In the genomic region with DNA sequence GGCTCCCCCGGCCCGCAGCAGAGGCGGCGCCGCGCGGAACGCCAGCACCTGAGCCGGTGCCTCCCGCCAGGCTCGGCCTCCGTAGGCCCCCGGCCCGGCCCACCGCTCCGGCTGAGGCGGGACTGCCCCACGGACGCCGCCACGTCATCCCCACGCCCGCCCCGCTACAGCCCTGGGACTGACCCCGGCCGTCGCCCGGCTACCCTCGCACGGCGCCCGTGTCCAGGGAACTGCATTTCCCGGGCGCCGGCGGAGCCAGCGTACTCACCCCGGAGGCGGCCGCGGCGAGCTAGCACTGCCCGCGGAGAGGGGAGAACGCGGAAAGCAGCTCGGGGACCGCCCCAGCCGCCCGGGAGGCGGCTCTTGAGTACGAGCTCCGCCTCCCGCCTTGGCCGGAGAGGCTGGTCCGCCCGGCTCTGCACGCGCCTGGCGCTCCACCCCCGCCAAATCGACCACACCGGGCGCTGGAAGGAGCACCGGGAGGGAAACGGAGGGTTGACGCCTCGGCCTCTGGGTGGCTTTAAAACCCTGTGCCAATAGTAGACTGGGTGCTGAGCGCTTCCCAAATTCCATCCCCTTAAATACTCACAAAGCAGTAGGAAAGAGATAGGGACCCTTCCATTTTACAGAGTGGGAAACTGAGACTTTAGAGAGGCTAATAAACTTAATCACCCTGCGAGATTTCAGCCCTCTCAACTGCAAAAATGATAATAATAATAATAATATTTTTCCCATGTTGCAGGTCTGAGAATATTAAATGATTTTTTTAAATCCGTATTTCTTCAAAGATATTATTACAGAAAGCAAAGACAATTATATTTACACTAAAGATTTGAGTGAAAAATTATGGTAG, we compare ENCODE assay signal across 1 cellular context.
TF ChIP-seq lines count a peak whose summit lies in the region.

A gene with protein sequence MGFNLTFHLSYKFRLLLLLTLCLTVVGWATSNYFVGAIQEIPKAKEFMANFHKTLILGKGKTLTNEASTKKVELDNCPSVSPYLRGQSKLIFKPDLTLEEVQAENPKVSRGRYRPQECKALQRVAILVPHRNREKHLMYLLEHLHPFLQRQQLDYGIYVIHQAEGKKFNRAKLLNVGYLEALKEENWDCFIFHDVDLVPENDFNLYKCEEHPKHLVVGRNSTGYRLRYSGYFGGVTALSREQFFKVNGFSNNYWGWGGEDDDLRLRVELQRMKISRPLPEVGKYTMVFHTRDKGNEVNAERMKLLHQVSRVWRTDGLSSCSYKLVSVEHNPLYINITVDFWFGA (minus strand): TSS at position 297 of the 853 bp plus-strand sequence. CDS start 10,779 bp downstream, outside the sequence.

TF ChIP-seq in WTC11, 78 proteins besides CTCF, POLR2A, EP300 and RAD21 (continued from another document):
- TF ChIP-seq ZNF317 (CRISPR knock-in tag; IDR thresholded peaks at IDR 0.05; ENCODE audit: borderline replicate concordance, low read depth): 0 out of 2 replicates have a peak, but pooled peaks have one; percentile 41
- TF ChIP-seq, protein P1, sequence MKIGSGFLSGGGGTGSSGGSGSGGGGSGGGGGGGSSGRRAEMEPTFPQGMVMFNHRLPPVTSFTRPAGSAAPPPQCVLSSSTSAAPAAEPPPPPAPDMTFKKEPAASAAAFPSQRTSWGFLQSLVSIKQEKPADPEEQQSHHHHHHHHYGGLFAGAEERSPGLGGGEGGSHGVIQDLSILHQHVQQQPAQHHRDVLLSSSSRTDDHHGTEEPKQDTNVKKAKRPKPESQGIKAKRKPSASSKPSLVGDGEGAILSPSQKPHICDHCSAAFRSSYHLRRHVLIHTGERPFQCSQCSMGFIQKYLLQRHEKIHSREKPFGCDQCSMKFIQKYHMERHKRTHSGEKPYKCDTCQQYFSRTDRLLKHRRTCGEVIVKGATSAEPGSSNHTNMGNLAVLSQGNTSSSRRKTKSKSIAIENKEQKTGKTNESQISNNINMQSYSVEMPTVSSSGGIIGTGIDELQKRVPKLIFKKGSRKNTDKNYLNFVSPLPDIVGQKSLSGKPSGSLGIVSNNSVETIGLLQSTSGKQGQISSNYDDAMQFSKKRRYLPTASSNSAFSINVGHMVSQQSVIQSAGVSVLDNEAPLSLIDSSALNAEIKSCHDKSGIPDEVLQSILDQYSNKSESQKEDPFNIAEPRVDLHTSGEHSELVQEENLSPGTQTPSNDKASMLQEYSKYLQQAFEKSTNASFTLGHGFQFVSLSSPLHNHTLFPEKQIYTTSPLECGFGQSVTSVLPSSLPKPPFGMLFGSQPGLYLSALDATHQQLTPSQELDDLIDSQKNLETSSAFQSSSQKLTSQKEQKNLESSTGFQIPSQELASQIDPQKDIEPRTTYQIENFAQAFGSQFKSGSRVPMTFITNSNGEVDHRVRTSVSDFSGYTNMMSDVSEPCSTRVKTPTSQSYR (CRISPR knock-in tag; IDR thresholded peaks at IDR 0.05): peak; percentile 52; the same call in 1 of the 2 replicates
- 0 out of 2 replicates have a peak, but pooled peaks have one; percentile 30 for TF ChIP-seq FOXK1 (CRISPR knock-in tag; IDR thresholded peaks at IDR 0.05)
- peak; percentile 80; the same call in 1 of the 2 replicates for TF ChIP-seq TP53 (CRISPR knock-in tag; IDR thresholded peaks at IDR 0.05)
- TF ChIP-seq FOXP1 (CRISPR knock-in tag; IDR thresholded peaks at IDR 0.05; ENCODE audit: borderline replicate concordance): 0 out of 2 replicates have a peak, but pooled peaks have one; percentile 70
- TF ChIP-seq NFE2L1 (CRISPR knock-in tag; IDR thresholded peaks at IDR 0.05): peak; percentile 68; the same call in 1 of the 2 replicates
- TF ChIP-seq, protein P2, sequence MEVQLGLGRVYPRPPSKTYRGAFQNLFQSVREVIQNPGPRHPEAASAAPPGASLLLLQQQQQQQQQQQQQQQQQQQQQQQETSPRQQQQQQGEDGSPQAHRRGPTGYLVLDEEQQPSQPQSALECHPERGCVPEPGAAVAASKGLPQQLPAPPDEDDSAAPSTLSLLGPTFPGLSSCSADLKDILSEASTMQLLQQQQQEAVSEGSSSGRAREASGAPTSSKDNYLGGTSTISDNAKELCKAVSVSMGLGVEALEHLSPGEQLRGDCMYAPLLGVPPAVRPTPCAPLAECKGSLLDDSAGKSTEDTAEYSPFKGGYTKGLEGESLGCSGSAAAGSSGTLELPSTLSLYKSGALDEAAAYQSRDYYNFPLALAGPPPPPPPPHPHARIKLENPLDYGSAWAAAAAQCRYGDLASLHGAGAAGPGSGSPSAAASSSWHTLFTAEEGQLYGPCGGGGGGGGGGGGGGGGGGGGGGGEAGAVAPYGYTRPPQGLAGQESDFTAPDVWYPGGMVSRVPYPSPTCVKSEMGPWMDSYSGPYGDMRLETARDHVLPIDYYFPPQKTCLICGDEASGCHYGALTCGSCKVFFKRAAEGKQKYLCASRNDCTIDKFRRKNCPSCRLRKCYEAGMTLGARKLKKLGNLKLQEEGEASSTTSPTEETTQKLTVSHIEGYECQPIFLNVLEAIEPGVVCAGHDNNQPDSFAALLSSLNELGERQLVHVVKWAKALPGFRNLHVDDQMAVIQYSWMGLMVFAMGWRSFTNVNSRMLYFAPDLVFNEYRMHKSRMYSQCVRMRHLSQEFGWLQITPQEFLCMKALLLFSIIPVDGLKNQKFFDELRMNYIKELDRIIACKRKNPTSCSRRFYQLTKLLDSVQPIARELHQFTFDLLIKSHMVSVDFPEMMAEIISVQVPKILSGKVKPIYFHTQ (CRISPR knock-in tag; IDR thresholded peaks at IDR 0.05): no peak
- TF ChIP-seq, protein P3, sequence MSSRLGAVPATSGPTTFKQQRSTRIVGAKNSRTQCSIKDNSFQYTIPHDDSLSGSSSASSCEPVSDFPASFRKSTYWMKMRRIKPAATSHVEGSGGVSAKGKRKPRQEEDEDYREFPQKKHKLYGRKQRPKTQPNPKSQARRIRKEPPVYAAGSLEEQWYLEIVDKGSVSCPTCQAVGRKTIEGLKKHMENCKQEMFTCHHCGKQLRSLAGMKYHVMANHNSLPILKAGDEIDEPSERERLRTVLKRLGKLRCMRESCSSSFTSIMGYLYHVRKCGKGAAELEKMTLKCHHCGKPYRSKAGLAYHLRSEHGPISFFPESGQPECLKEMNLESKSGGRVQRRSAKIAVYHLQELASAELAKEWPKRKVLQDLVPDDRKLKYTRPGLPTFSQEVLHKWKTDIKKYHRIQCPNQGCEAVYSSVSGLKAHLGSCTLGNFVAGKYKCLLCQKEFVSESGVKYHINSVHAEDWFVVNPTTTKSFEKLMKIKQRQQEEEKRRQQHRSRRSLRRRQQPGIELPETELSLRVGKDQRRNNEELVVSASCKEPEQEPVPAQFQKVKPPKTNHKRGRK (CRISPR knock-in tag; IDR thresholded peaks at IDR 0.05; ENCODE audit: borderline replicate concordance): peak; percentile 63; the same call in 1 of the 2 replicates
- peak; percentile 76 for TF ChIP-seq MYBL2 (CRISPR knock-in tag; IDR thresholded peaks at IDR 0.05)
- TF ChIP-seq, protein P4, sequence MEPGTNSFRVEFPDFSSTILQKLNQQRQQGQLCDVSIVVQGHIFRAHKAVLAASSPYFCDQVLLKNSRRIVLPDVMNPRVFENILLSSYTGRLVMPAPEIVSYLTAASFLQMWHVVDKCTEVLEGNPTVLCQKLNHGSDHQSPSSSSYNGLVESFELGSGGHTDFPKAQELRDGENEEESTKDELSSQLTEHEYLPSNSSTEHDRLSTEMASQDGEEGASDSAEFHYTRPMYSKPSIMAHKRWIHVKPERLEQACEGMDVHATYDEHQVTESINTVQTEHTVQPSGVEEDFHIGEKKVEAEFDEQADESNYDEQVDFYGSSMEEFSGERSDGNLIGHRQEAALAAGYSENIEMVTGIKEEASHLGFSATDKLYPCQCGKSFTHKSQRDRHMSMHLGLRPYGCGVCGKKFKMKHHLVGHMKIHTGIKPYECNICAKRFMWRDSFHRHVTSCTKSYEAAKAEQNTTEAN (CRISPR knock-in tag; IDR thresholded peaks at IDR 0.05): 0 out of 2 replicates have a peak, but pooled peaks have one; percentile 56
- peak; percentile 69; the same call in 1 of the 2 replicates for TF ChIP-seq ETV6 (CRISPR knock-in tag; IDR thresholded peaks at IDR 0.05)
- no peak for TF ChIP-seq NFYB (CRISPR knock-in tag; conservative IDR thresholded peaks at IDR 0.05; ENCODE audit: low read depth)
- TF ChIP-seq NR2C2 (CRISPR knock-in tag; IDR thresholded peaks at IDR 0.05): no peak
- peak; percentile 49; the same call in 1 of the 2 replicates for TF ChIP-seq CBFB (CRISPR knock-in tag; IDR thresholded peaks at IDR 0.05; ENCODE audit: low read depth)
- TF ChIP-seq CREM (CRISPR knock-in tag; IDR thresholded peaks at IDR 0.05): peak; percentile 45; the same call in 1 of the 2 replicates
- TF ChIP-seq, protein P5, sequence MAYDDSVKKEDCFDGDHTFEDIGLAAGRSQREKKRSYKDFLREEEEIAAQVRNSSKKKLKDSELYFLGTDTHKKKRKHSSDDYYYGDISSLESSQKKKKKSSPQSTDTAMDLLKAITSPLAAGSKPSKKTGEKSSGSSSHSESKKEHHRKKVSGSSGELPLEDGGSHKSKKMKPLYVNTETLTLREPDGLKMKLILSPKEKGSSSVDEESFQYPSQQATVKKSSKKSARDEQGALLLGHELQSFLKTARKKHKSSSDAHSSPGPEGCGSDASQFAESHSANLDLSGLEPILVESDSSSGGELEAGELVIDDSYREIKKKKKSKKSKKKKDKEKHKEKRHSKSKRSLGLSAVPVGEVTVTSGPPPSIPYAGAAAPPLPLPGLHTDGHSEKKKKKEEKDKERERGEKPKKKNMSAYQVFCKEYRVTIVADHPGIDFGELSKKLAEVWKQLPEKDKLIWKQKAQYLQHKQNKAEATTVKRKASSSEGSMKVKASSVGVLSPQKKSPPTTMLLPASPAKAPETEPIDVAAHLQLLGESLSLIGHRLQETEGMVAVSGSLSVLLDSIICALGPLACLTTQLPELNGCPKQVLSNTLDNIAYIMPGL (CRISPR knock-in tag; IDR thresholded peaks at IDR 0.05): peak; percentile 92
- TF ChIP-seq NR1H2 (CRISPR knock-in tag; IDR thresholded peaks at IDR 0.05): no peak
- TF ChIP-seq ZNF232 (CRISPR knock-in tag; IDR thresholded peaks at IDR 0.05): peak; percentile 59
- TF ChIP-seq, protein P6, sequence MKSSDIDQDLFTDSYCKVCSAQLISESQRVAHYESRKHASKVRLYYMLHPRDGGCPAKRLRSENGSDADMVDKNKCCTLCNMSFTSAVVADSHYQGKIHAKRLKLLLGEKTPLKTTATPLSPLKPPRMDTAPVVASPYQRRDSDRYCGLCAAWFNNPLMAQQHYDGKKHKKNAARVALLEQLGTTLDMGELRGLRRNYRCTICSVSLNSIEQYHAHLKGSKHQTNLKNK (CRISPR knock-in tag; IDR thresholded peaks at IDR 0.05): no peak
- TF ChIP-seq ZNF396 (CRISPR knock-in tag; IDR thresholded peaks at IDR 0.05; ENCODE audit: borderline replicate concordance): no peak
- no peak for TF ChIP-seq EMX1 (CRISPR knock-in tag; IDR thresholded peaks at IDR 0.05)
- TF ChIP-seq GABPB1 (CRISPR knock-in tag; IDR thresholded peaks at IDR 0.05): no peak
- 0 out of 2 replicates have a peak, but pooled peaks have one; percentile 14 for TF ChIP-seq ZNF263 (CRISPR knock-in tag; IDR thresholded peaks at IDR 0.05; ENCODE audit: low read depth)
